ENCODE assay signal across 29 cellular contexts in genomic region chr14:67646136-67646535, GRCh38. TPM values are rescaled to one million over a fixed set of nuclear protein-coding genes. Genes with fewer than 3 reads are reported as not detected.
DNase-seq lines count a peak whose midpoint lies in the region; ATAC-seq, FAIRE-seq and TF ChIP-seq lines count a peak whose summit lies in the region.
"Had no signal": no experiment of that assay in that cellular context is flagged by ENCODE, and none has a peak within 500 bp of the region (broad histone marks: within the 10 kb centered on the region; RNA-seq: fewer than 3 reads in every experiment).

No MANE protein-coding gene starts in this region.

- H3K9ac ChIP-seq in kidney (ENCODE audit: low read length in 2 of 2) (peak overlapping the region in 1 of 2 donors; percentile 7), parathyroid adenoma (peak overlapping the region; percentile 25)
- H3K9ac ChIP-seq: BLaER1 treated with 17β-estradiol and CSF1 and Interleukin-3, amounts not matched to agents 10 nM and 100 nM had no signal

- peak overlapping the region; percentile 50 for H3K4me2 ChIP-seq in parathyroid adenoma (ENCODE audit: low read length)
- H3K4me2 ChIP-seq: BLaER1 treated with 17β-estradiol and CSF1 and Interleukin-3, amounts not matched to agents 10 nM and 100 nM had no signal

- no peak for TF ChIP-seq POLR2A in upper lobe of left lung (IDR thresholded peaks at IDR 0.05)

- no peaks in the 10 kb centered on the region for H3K27me3 Mint-ChIP-seq in CD8-positive, alpha-beta T cell (ENCODE audit: low read depth)
- no peaks in the 10 kb centered on the region for H3K27me3 Mint-ChIP-seq in type B pancreatic cell
- H3K27me3 Mint-ChIP-seq: CD4-positive, alpha-beta memory T cell had no signal

- no peaks in the 10 kb centered on the region for H3K9me3 Mint-ChIP-seq in CD8-positive, alpha-beta T cell
- no peaks in the 10 kb centered on the region for H3K9me3 Mint-ChIP-seq in type B pancreatic cell
- H3K9me3 Mint-ChIP-seq: CD4-positive, alpha-beta memory T cell had no signal

- POLR2A ChIA-PET in CD8-positive, alpha-beta T cell (lab: Charles Lee): no interaction called here

- no peaks in the 10 kb centered on the region for H3K27me3 ChIP-seq in CD8-positive, alpha-beta T cell (ENCODE audit: insufficient read depth, low read length)
- H3K27me3 ChIP-seq in parathyroid adenoma (ENCODE audit: control insufficient read depth, insufficient read depth, low read length) (no peaks in the 10 kb centered on the region), upper lobe of right lung (no peaks in the 10 kb centered on the region), upper lobe of left lung (no peaks in the 10 kb centered on the region)
- H3K27me3 ChIP-seq: BLaER1 treated with 17β-estradiol and CSF1 and Interleukin-3, amounts not matched to agents 10 nM and 100 nM had no signal

- no peak for DNase-seq in CD8-positive, alpha-beta T cell
- no peak for DNase-seq in kidney
- no peak for DNase-seq in type B pancreatic cell (ENCODE audit: extremely low spot score, unreplicated experiment)
- no peak for DNase-seq in upper lobe of right lung
- DNase-seq in upper lobe of left lung: no peak
- no peak for DNase-seq in H4 (ENCODE audit: low spot score)
- DNase-seq: AML-193; Calu3; CD4-positive, alpha-beta memory T cell; DMS79 treated with DMSO at 0.1 percent for 48 hours; GF-D8; Karpas-422; NCI-H1092; NCI-H1417 treated with DMSO at 0.1 percent for 48 hours; NCI-H1694 treated with DMSO at 0.1 percent for 48 hours; NCI-H2081; NCI-H2171; NCI-H226; NCI-H510A; NCI-H69; SHP77 had no signal

- intact Hi-C loops in CD8-positive, alpha-beta T cell (cut with DNase I, micrococcal nuclease): no loop called here
- intact Hi-C loops in kidney (cut with DNase I) (no loop called here), upper lobe of right lung (cut with DNase I) (no loop called here)

- H3K79me2 ChIP-seq in parathyroid adenoma: no peaks in the 10 kb centered on the region

- TF ChIP-seq CTCF in CD8-positive, alpha-beta T cell (IDR thresholded peaks at IDR 0.05): no peak
- TF ChIP-seq CTCF in kidney (IDR thresholded peaks at IDR 0.05; ENCODE audit: borderline replicate concordance, extremely low read depth, insufficient read depth) (no peak), parathyroid adenoma (IDR thresholded peaks at IDR 0.05) (no peak), type B pancreatic cell (conservative IDR thresholded peaks at IDR 0.05) (no peak), upper lobe of right lung (IDR thresholded peaks at IDR 0.05) (no peak), upper lobe of left lung (IDR thresholded peaks at IDR 0.05) (no peak)

- H3K36me3 ChIP-seq in CD8-positive, alpha-beta T cell (ENCODE audit: insufficient read depth, low read length): peaks cover 23% of the 10 kb centered on the region
- H3K36me3 ChIP-seq in kidney (ENCODE audit: control insufficient read depth in 1 of 2, insufficient read depth in 2 of 2, low read length in 2 of 2) (peaks cover 21 to 27% of the 10 kb centered on the region in 2 donors), parathyroid adenoma (ENCODE audit: control insufficient read depth, insufficient read depth, low read length) (no peaks in the 10 kb centered on the region), upper lobe of right lung (peaks cover 47% of the 10 kb centered on the region), upper lobe of left lung (peaks cover 14 to 56% (median 30%) of the 10 kb centered on the region in 4 donors)

- CTCF ChIA-PET in CD8-positive, alpha-beta T cell (lab: Charles Lee): no interaction called here

- peak overlapping the region; percentile 13 for H2AFZ ChIP-seq in parathyroid adenoma

- H3K36me3 Mint-ChIP-seq in CD8-positive, alpha-beta T cell: peaks cover 58% of the 10 kb centered on the region
- H3K36me3 Mint-ChIP-seq in type B pancreatic cell: peaks cover 18% of the 10 kb centered on the region

- H3K4me1 Mint-ChIP-seq in CD8-positive, alpha-beta T cell (ENCODE audit: low read depth): peaks cover 3% of the 10 kb centered on the region
- no peaks in the 10 kb centered on the region for H3K4me1 Mint-ChIP-seq in type B pancreatic cell (ENCODE audit: unreplicated experiment)

- H3K4me1 ChIP-seq in CD8-positive, alpha-beta T cell (ENCODE audit: insufficient read depth, low read length): no peaks in the 10 kb centered on the region
- peaks cover 18 to 20% of the 10 kb centered on the region in 2 donors for H3K4me1 ChIP-seq in kidney (ENCODE audit: control insufficient read depth in 1 of 2, insufficient read depth in 1 of 2, low read depth in 1 of 2, low read length in 2 of 2)
- peaks cover 62% of the 10 kb centered on the region for H3K4me1 ChIP-seq in parathyroid adenoma
- no peaks in the 10 kb centered on the region for H3K4me1 ChIP-seq in upper lobe of right lung
- H3K4me1 ChIP-seq in upper lobe of left lung: no peaks in the 10 kb centered on the region
- H3K4me1 ChIP-seq: BLaER1 treated with 17β-estradiol and CSF1 and Interleukin-3, amounts not matched to agents 10 nM and 100 nM had no signal

- H3K9me3 ChIP-seq in CD8-positive, alpha-beta T cell (ENCODE audit: low read length): no peaks in the 10 kb centered on the region
- H3K9me3 ChIP-seq in kidney (ENCODE audit: control insufficient read depth in 1 of 2, low read length in 2 of 2) (no peaks in the 10 kb centered on the region), parathyroid adenoma (ENCODE audit: control insufficient read depth, low read length) (no peaks in the 10 kb centered on the region), upper lobe of right lung (no peaks in the 10 kb centered on the region), upper lobe of left lung (no peaks in the 10 kb centered on the region)
- H3K9me3 ChIP-seq: BLaER1 treated with 17β-estradiol and CSF1 and Interleukin-3, amounts not matched to agents 10 nM and 100 nM had no signal

- H3K4me3 ChIP-seq in CD8-positive, alpha-beta T cell (ENCODE audit: low read depth, low read length): no peak overlapping the region
- H3K4me3 ChIP-seq in kidney (ENCODE audit: low read length in 2 of 2) (peak overlapping the region; percentile 32 to 42), parathyroid adenoma (ENCODE audit: low read depth, low read length) (peak overlapping the region; percentile 36), upper lobe of right lung (no peak overlapping the region), upper lobe of left lung (no peak overlapping the region)
- H3K4me3 ChIP-seq: BLaER1 treated with 17β-estradiol and CSF1 and Interleukin-3, amounts not matched to agents 10 nM and 100 nM had no signal

- no peak overlapping the region for H3K27ac ChIP-seq in CD8-positive, alpha-beta T cell (ENCODE audit: low read depth, low read length)
- H3K27ac ChIP-seq in kidney (ENCODE audit: low read depth in 2 of 2, low read length in 2 of 2) (peak overlapping the region; percentile 77 to 80), parathyroid adenoma (peak overlapping the region; percentile 99), upper lobe of right lung (no peak overlapping the region), upper lobe of left lung (no peak overlapping the region)
- H3K27ac ChIP-seq: BLaER1 treated with 17β-estradiol and CSF1 and Interleukin-3, amounts not matched to agents 10 nM and 100 nM; RWPE1 had no signal

- ATAC-seq in CD8-positive, alpha-beta T cell: no peak
- no peak for ATAC-seq in upper lobe of right lung
- ATAC-seq in upper lobe of left lung (ENCODE audit: low FRiP score in 2 of 2): no peak
- ATAC-seq: HCT116 had no signal

- TF ChIP-seq EP300 in upper lobe of left lung (IDR thresholded peaks at IDR 0.05): no peak

- H3K27ac Mint-ChIP-seq in CD8-positive, alpha-beta T cell: peak overlapping the region; percentile 20
- peak overlapping the region; percentile 48 for H3K27ac Mint-ChIP-seq in type B pancreatic cell

- no peak overlapping the region for H3K4me3 Mint-ChIP-seq in CD8-positive, alpha-beta T cell
- no peak overlapping the region for H3K4me3 Mint-ChIP-seq in type B pancreatic cell
- H3K4me3 Mint-ChIP-seq: CD4-positive, alpha-beta memory T cell had no signal

- WGBS in upper lobe of left lung, 2 donors: 98 to 99% methylated on average over 3 of the region's 3 CpGs

- FAIRE-seq in kidney (lab: Jason Lieb, UNC): peak; percentile 73
- FAIRE-seq: GM12891, H1 had no signal

RNA-seq across cellular contexts. Expression of gene ARG2, which starts 26.4 kb away (rescaled TPM):
- total RNA-seq in CD8-positive, alpha-beta T cell: 1 to 10 TPM; 1.5 to 3.7 TPM
- total RNA-seq in kidney: 19.2 TPM
- polyA plus RNA-seq in kidney (ENCODE audit: insufficient read depth, low read depth, low replicate concordance): 77.0 TPM
- 11.5 and 18.2 TPM in 2 replicates for total RNA-seq in type B pancreatic cell (ENCODE audit: low replicate concordance)
- 2.0 TPM for total RNA-seq in upper lobe of right lung
- total RNA-seq in upper lobe of left lung: 10 to 100 TPM in 1 of 6 donors, 1 to 10 TPM in 4, not detected in 1; 1.1 to 11.7 (median 8.6) TPM
- 26.3 and 29.2 TPM in 2 replicates for total RNA-seq in H4 (2014; rRNA removed; shearing (Covaris generic))

RNA-seq across cellular contexts. Expression of gene VTI1B, which starts 28.3 kb away (rescaled TPM):
- total RNA-seq in CD8-positive, alpha-beta T cell: 10 to 100 TPM; 27.6 to 31.1 TPM
- 110 TPM for total RNA-seq in kidney
- 211 TPM for polyA plus RNA-seq in kidney (ENCODE audit: insufficient read depth, low read depth, low replicate concordance)
- total RNA-seq in type B pancreatic cell (ENCODE audit: low replicate concordance): 92.0 and 93.3 TPM in 2 replicates
- total RNA-seq in upper lobe of right lung: 122 TPM
- total RNA-seq in upper lobe of left lung: 100 to 1,000 TPM in 1 of 6 donors, 10 to 100 TPM in 5; 39.8 to 107 (median 57.5) TPM
- total RNA-seq in H4 (2014; rRNA removed; shearing (Covaris generic)): 51.9 and 67.7 TPM in 2 replicates

RNA-seq across cellular contexts. Expression of gene PIGH, which starts 46.1 kb away (rescaled TPM):
- total RNA-seq in CD8-positive, alpha-beta T cell: 10 to 100 TPM; 66.0 to 67.8 TPM
- total RNA-seq in kidney (31.7 TPM), type B pancreatic cell (ENCODE audit: low replicate concordance) (19.0 and 20.3 TPM in 2 replicates), upper lobe of right lung (24.2 TPM), upper lobe of left lung (10 to 100 TPM; 11.5 to 27.5 (median 23.1) TPM)
- 44.9 TPM for polyA plus RNA-seq in kidney (ENCODE audit: insufficient read depth, low read depth, low replicate concordance)
- 27.5 and 31.5 TPM in 2 replicates for total RNA-seq in H4 (2014; rRNA removed; shearing (Covaris generic))

RNA-seq across cellular contexts. Expression of gene RDH11, which starts 49.4 kb away (rescaled TPM):
- 10 to 100 TPM; 13.9 to 14.5 TPM for total RNA-seq in CD8-positive, alpha-beta T cell
- total RNA-seq in kidney (66.9 TPM), type B pancreatic cell (ENCODE audit: low replicate concordance) (63.8 and 66.5 TPM in 2 replicates), upper lobe of right lung (58.4 TPM), upper lobe of left lung (10 to 100 TPM; 42.8 to 61.1 (median 49.4) TPM)
- polyA plus RNA-seq in kidney (ENCODE audit: insufficient read depth, low read depth, low replicate concordance): 124 TPM
- 115 and 116 TPM in 2 replicates for total RNA-seq in H4 (2014; rRNA removed; shearing (Covaris generic))

RNA-seq across cellular contexts. Expression of gene RDH12, which starts 55.5 kb away (rescaled TPM):
- not detected for total RNA-seq in CD8-positive, alpha-beta T cell
- total RNA-seq in kidney (0.22 TPM), type B pancreatic cell (ENCODE audit: low replicate concordance) (2.6 and 3.3 TPM in 2 replicates), upper lobe of right lung (0.20 TPM), upper lobe of left lung (under 1 TPM in 3 of 6 donors, not detected in 3; 0.17 to 0.40 (median 0.39) TPM)
- 10.0 TPM for polyA plus RNA-seq in kidney (ENCODE audit: insufficient read depth, low read depth, low replicate concordance)
- 0.35 and 0.79 TPM in 2 replicates for total RNA-seq in H4 (2014; rRNA removed; shearing (Covaris generic))
- total RNA-seq: A172; CD4-positive, alpha-beta memory T cell had no signal
- polyA plus RNA-seq: AG04450; CD4-positive, alpha-beta memory T cell had no signal

Comparison
In these comparisons a context has a peak if more than half of its experiments do, and no peak if none do; other contexts are left out.
1. H3K27ac ChIP-seq: peak in kidney (2 of 2) and parathyroid adenoma (single experiment); none in CD8-positive, alpha-beta T cell (single experiment), upper lobe of right lung (single experiment) and upper lobe of left lung (0 of 4).
2. H3K4me3 ChIP-seq: peak in kidney (2 of 2) and parathyroid adenoma (single experiment); none in CD8-positive, alpha-beta T cell (single experiment), upper lobe of right lung (single experiment) and upper lobe of left lung (0 of 4).